Comparison of ENCODE assay signal across 24 cellular contexts in the genomic region with DNA sequence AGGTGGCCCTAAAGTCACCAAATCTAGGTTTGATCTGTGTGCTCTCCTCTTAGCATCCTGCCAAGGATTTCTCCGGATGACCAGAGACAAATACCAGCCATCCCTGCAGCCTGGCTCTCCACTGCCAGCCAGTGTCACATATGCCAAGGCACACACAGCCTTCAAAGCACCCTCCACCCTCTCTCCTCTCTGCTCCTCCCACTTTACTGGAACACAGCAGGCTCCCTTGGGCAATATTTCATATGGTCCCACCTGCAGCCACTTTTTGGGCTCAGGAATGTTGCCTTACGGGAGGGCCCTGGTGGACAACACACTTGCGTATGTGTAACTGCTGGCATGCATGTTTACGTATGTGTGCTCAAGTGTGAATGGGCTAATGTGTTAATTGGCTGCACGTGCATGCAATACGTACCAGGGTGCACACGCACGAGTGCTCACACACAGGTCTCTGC.
DNase-seq lines count a peak whose midpoint lies in the region; ATAC-seq and TF ChIP-seq lines count a peak whose summit lies in the region.
"Had no signal": no experiment of that assay in that cellular context is flagged by ENCODE, and none has a peak within 500 bp of the region (broad histone marks: within the 10 kb centered on the region; RNA-seq: fewer than 3 reads in every experiment).

No MANE protein-coding gene starts in this region.

- H3K14ac ChIP-seq in neuronal stem cell (ENCODE audit: low read length): no peak overlapping the region

- H2BK15ac ChIP-seq in neuronal stem cell (ENCODE audit: low read length): no peak overlapping the region

- H3K27ac ChIP-seq in GM23338 (ENCODE audit: low read depth) (no peak overlapping the region), iPS-20b (ENCODE audit: low read length) (no peak overlapping the region), neuronal stem cell (replicated peaks; ENCODE audit: low read length) (no peak overlapping the region)
- H3K27ac ChIP-seq: C4-2B, coronary artery, esophagus squamous epithelium had no signal

- H3K27me3 ChIP-seq in GM23338 (ENCODE audit: insufficient read depth) (no peaks in the 10 kb centered on the region), iPS-20b (ENCODE audit: insufficient read depth, low read length) (no peaks in the 10 kb centered on the region), neuronal stem cell (ENCODE audit: control insufficient read depth in 3 of 3, insufficient read depth in 3 of 3, low read depth in 1 of 3, low read length in 3 of 3) (peaks cover 0 to 2% (median 0%) of the 10 kb centered on the region in 3 experiments)

- no peak overlapping the region for H3K4ac ChIP-seq in neuronal stem cell (ENCODE audit: low read length)

- H3K4me1 ChIP-seq in GM23338 (ENCODE audit: insufficient read depth) (peaks cover 26% of the 10 kb centered on the region), iPS-20b (ENCODE audit: insufficient read depth, low read length) (peaks cover 20% of the 10 kb centered on the region), neuronal stem cell (ENCODE audit: control insufficient read depth in 2 of 2, insufficient read depth in 1 of 2, low read depth in 1 of 2, low read length in 2 of 2) (peaks cover 31 to 36% of the 10 kb centered on the region in 2 donors)
- H3K4me1 ChIP-seq: HAP-1 had no signal

- H3K4me2 ChIP-seq in GM23338 (0 out of 2 replicates have a peak overlapping the region, but pooled peaks have one; percentile 57), neuronal stem cell (ENCODE audit: insufficient read depth, low read length, poor library complexity, severe bottlenecking) (no peak overlapping the region)

- H3K18ac ChIP-seq in neuronal stem cell (ENCODE audit: low read length): peak overlapping the region; percentile 20

- no CpG with 5 or more reads among the region's 8 CpGs for WGBS in neuronal stem cell (ENCODE audit: extremely low coverage in 2 of 2, insufficient read length in 2 of 2, insufficient replicate concordance in 1 of 2), 2 donors

- H3K36me3 Mint-ChIP-seq in GM23338 (ENCODE audit: low read depth): no peaks in the 10 kb centered on the region
- H3K36me3 Mint-ChIP-seq in stimulated activated memory B cell treated with anti-CD40 and anti-IgM and Interleukin-4, amounts not matched to agents 10 μg/mL and 1 μg/mL and 100 μg/mL, for 72 hours: no peaks in the 10 kb centered on the region
- H3K36me3 Mint-ChIP-seq: IgD-negative memory B cell; natural killer cell treated with Interleukin-12 subunit alpha and Interleukin-12 subunit beta and Interleukin-15 and Interleukin-18, amount 100 ng/mL, for 72 hours had no signal

- H2BK12ac ChIP-seq in neuronal stem cell (ENCODE audit: low read length): peak overlapping the region; percentile 2

- H3K4me3 ChIP-seq in GM23338 (no peak overlapping the region), iPS-20b (ENCODE audit: low read length) (no peak overlapping the region), neuronal stem cell (ENCODE audit: low read length in 2 of 2) (peak overlapping the region in 1 of 2 donors; percentile 19)
- H3K4me3 ChIP-seq: coronary artery, esophagus squamous epithelium, HAP-1 had no signal

- no peak for TF ChIP-seq POLR2A in erythroblast (IDR thresholded peaks at IDR 0.05; ENCODE audit: low read length)

- ATAC-seq in GM23338 (no peak), GM19463 (IDR thresholded peaks at IDR 0.05; ENCODE audit: unreplicated experiment) (no peak)
- no peak for ATAC-seq in stimulated activated memory B cell treated with anti-CD40 and anti-IgM and Interleukin-4, amounts not matched to agents 10 μg/mL and 1 μg/mL and 100 μg/mL, for 72 hours
- ATAC-seq: effector memory CD8-positive, alpha-beta T cell; natural killer cell treated with Interleukin-12 subunit alpha and Interleukin-12 subunit beta and Interleukin-15 and Interleukin-18, amount 100 ng/mL, for 72 hours had no signal

- peak overlapping the region; percentile 6 for H4K91ac ChIP-seq in neuronal stem cell (ENCODE audit: low read depth, low read length, poor library complexity)

- H3K36me3 ChIP-seq in GM23338 (ENCODE audit: insufficient read depth): no peaks in the 10 kb centered on the region
- H3K36me3 ChIP-seq in iPS-20b (ENCODE audit: insufficient read depth, low read depth, low read length): no peaks in the 10 kb centered on the region
- H3K36me3 ChIP-seq in neuronal stem cell (replicated peaks in 1 of 2; ENCODE audit: control insufficient read depth in 2 of 2, insufficient read depth in 2 of 2, low read length in 2 of 2): no peaks in the 10 kb centered on the region
- H3K36me3 ChIP-seq: esophagus squamous epithelium, HAP-1 had no signal

- no peak overlapping the region; the same call in 2 of the 3 replicates for H3K4me3 Mint-ChIP-seq in GM23338
- no peak overlapping the region for H3K4me3 Mint-ChIP-seq in stimulated activated memory B cell treated with anti-CD40 and anti-IgM and Interleukin-4, amounts not matched to agents 10 μg/mL and 1 μg/mL and 100 μg/mL, for 72 hours
- H3K4me3 Mint-ChIP-seq: effector memory CD8-positive, alpha-beta T cell; IgD-negative memory B cell; natural killer cell treated with Interleukin-12 subunit alpha and Interleukin-12 subunit beta and Interleukin-15 and Interleukin-18, amount 100 ng/mL, for 72 hours had no signal

- H3K4me1 Mint-ChIP-seq in GM23338: peaks cover 32% of the 10 kb centered on the region
- peaks cover 5% of the 10 kb centered on the region for H3K4me1 Mint-ChIP-seq in stimulated activated memory B cell treated with anti-CD40 and anti-IgM and Interleukin-4, amounts not matched to agents 10 μg/mL and 1 μg/mL and 100 μg/mL, for 72 hours
- H3K4me1 Mint-ChIP-seq: IgD-negative memory B cell had no signal

- peak overlapping the region; percentile 34; the same call in 1 of the 2 replicates for H3K27ac Mint-ChIP-seq in GM23338
- H3K27ac Mint-ChIP-seq in stimulated activated memory B cell treated with anti-CD40 and anti-IgM and Interleukin-4, amounts not matched to agents 10 μg/mL and 1 μg/mL and 100 μg/mL, for 72 hours: no peak overlapping the region
- H3K27ac Mint-ChIP-seq: effector memory CD8-positive, alpha-beta T cell; IgD-negative memory B cell; natural killer cell treated with Interleukin-12 subunit alpha and Interleukin-12 subunit beta and Interleukin-15 and Interleukin-18, amount 100 ng/mL, for 72 hours had no signal

- H3K9me2 ChIP-seq in GM23338 (ENCODE audit: insufficient read depth): no peaks in the 10 kb centered on the region

- H3K79me2 ChIP-seq in GM23338 (replicated peaks; ENCODE audit: insufficient read depth): no peaks in the 10 kb centered on the region

- no peaks in the 10 kb centered on the region for H3K79me1 ChIP-seq in neuronal stem cell (ENCODE audit: low read depth, low read length)

- H4K8ac ChIP-seq in neuronal stem cell (ENCODE audit: low read depth, low read length): no peak overlapping the region

- no peaks in the 10 kb centered on the region for H4K20me1 ChIP-seq in GM23338 (replicated peaks; ENCODE audit: insufficient read depth)

- peak overlapping the region; percentile 1 for H2BK5ac ChIP-seq in neuronal stem cell (ENCODE audit: low read length)

- H3K23ac ChIP-seq in neuronal stem cell (ENCODE audit: low read depth, low read length, poor library complexity): no peak overlapping the region

- no peak for DNase-seq in GM23338 (ENCODE audit: low spot score)
- DNase-seq in NCI-H69 (lab: John Stamatoyannopoulos, UW): peak; percentile 38
- DNase-seq in neuronal stem cell (ENCODE audit: low spot score): no peak
- no peak for DNase-seq in erythroblast (lab: John Stamatoyannopoulos, UW)
- DNase-seq: activated naive CD4-positive, alpha-beta T cell; activated T-cell treated with anti-CD3 and anti-CD28 coated beads, Interleukin-2, amount 50 U/mL, for 1 hour; Calu3; effector memory CD8-positive, alpha-beta T cell; esophagus squamous epithelium; hypothalamus; midbrain; NCI-H1105; NCI-H2029 treated with DMSO at 0.1 percent for 48 hours; NK-92 treated with Interleukin-12 subunit alpha and Interleukin-12 subunit beta, amount 100 ng/mL, for 24 hours; SHP77; stimulated activated CD4-positive, alpha-beta T cell treated with anti-CD3 and anti-CD28 coated beads, Interleukin-1b, Interleukin-23, amount 100 ng/mL, for 48 hours had no signal

- no peak for TF ChIP-seq CTCF in GM23338 (conservative IDR thresholded peaks at IDR 0.05; ENCODE audit: low read depth in 2 of 2)

- H2BK120ac ChIP-seq in neuronal stem cell (ENCODE audit: low read depth, low read length): no peak overlapping the region

- H2AK5ac ChIP-seq in neuronal stem cell (ENCODE audit: low read depth, low read length): no peak overlapping the region

- H3K9me3 ChIP-seq in iPS-20b (ENCODE audit: insufficient read depth, low read depth, low read length) (no peaks in the 10 kb centered on the region), neuronal stem cell (replicated peaks in 1 of 2; ENCODE audit: control insufficient read depth in 2 of 2, insufficient read depth in 1 of 2, low read depth in 1 of 2, low read length in 2 of 2) (no peaks in the 10 kb centered on the region)
- H3K9me3 ChIP-seq: esophagus squamous epithelium, HAP-1 had no signal

- 0 out of 2 replicates have a peak overlapping the region, but pooled peaks have one; percentile 15 for H3K9ac ChIP-seq in iPS-20b (ENCODE audit: low read depth, low read length)
- H3K9ac ChIP-seq in neuronal stem cell (ENCODE audit: low read depth, low read length, poor library complexity): no peak overlapping the region

- H3F3A ChIP-seq in GM23338 (replicated peaks; ENCODE audit: low read depth): no peaks in the 10 kb centered on the region

- peaks cover 22% of the 10 kb centered on the region for H3K27me3 Mint-ChIP-seq in GM23338 (ENCODE audit: insufficient read depth, low read depth, poor library complexity)
- H3K27me3 Mint-ChIP-seq in stimulated activated memory B cell treated with anti-CD40 and anti-IgM and Interleukin-4, amounts not matched to agents 10 μg/mL and 1 μg/mL and 100 μg/mL, for 72 hours: peaks cover 46% of the 10 kb centered on the region

- no peaks in the 10 kb centered on the region; the same call in 2 of the 3 replicates for H3K9me3 Mint-ChIP-seq in GM23338
- no peaks in the 10 kb centered on the region for H3K9me3 Mint-ChIP-seq in stimulated activated memory B cell treated with anti-CD40 and anti-IgM and Interleukin-4, amounts not matched to agents 10 μg/mL and 1 μg/mL and 100 μg/mL, for 72 hours
- H3K9me3 Mint-ChIP-seq: effector memory CD8-positive, alpha-beta T cell; IgD-negative memory B cell; natural killer cell treated with Interleukin-12 subunit alpha and Interleukin-12 subunit beta and Interleukin-15 and Interleukin-18, amount 100 ng/mL, for 72 hours had no signal

- H2AFZ ChIP-seq in GM23338: 0 out of 2 replicates have a peak overlapping the region, but pooled peaks have one; percentile 32
- peak overlapping the region; percentile 88 for H2AFZ ChIP-seq in neuronal stem cell (ENCODE audit: low read length)
